Comparison of ENCODE assay signal across 1 cellular context in the genomic region with DNA sequence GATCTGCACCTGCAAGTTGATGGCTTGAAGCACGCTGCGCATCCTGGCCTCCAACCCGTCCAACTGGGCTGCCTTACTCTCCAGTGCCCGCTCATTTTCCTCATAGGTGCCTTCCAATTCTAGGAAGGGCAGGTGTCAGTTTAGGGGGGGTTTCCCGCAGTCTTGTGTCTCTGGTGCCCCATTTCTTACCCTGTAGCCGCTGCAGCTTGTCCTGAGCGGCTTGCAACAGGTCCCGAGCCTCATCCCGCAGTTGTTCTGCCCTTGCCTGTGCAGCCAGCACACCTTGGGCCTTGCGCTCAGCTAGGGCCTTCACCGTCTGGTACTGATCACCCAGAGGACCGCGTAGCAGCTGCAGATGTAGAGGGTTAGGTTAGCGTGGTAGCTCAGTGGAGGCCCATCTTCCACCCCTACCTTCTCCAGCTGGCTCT.
TF ChIP-seq lines count a peak whose summit lies in the region.

No MANE protein-coding gene starts in this region.

TF ChIP-seq in K562, 482 proteins besides CTCF, POLR2A, EP300 and RAD21:
- TF ChIP-seq SP2 (IDR thresholded peaks at IDR 0.05; ENCODE audit: extremely low read depth, low read depth, low read length, poor library complexity, severe bottlenecking) (no peak), MAFK (IDR thresholded peaks at IDR 0.05; ENCODE audit: low read length) (no peak), GTF3C2 (IDR thresholded peaks at IDR 0.05; ENCODE audit: borderline replicate concordance, extremely low read depth, insufficient read length) (no peak), SAFB (IDR thresholded peaks at IDR 0.05; ENCODE audit: borderline replicate concordance, low read depth, low read length) (no peak), NCOA2 (IDR thresholded peaks at IDR 0.05; ENCODE audit: partially characterized antibody in 2 of 2) (no peak), ZNF780A (CRISPR knock-in tag; IDR thresholded peaks at IDR 0.05) (no peak), WHSC1 (IDR thresholded peaks at IDR 0.05; ENCODE audit: low read length) (no peak), HCFC1 (IDR thresholded peaks at IDR 0.05; ENCODE audit: low read depth, low read length) (no peak), ZFP36 (IDR thresholded peaks at IDR 0.05; ENCODE audit: low read depth, low read length, partially characterized antibody) (no peak), SMARCA4 (IDR thresholded peaks at IDR 0.05) (no peak), RREB1 (CRISPR knock-in tag; IDR thresholded peaks at IDR 0.05) (no peak), MCM7 (IDR thresholded peaks at IDR 0.05) (no peak), NFIC (IDR thresholded peaks at IDR 0.05) (no peak), CBX2 (IDR thresholded peaks at IDR 0.05; ENCODE audit: insufficient read depth, low read length, poor library complexity, severe bottlenecking) (no peak), HSF4 (CRISPR knock-in tag; IDR thresholded peaks at IDR 0.05; ENCODE audit: borderline replicate concordance) (no peak), FIP1L1 (IDR thresholded peaks at IDR 0.05; ENCODE audit: low read depth, low read length, poor library complexity, severe bottlenecking) (no peak)
- TF ChIP-seq, protein P1, sequence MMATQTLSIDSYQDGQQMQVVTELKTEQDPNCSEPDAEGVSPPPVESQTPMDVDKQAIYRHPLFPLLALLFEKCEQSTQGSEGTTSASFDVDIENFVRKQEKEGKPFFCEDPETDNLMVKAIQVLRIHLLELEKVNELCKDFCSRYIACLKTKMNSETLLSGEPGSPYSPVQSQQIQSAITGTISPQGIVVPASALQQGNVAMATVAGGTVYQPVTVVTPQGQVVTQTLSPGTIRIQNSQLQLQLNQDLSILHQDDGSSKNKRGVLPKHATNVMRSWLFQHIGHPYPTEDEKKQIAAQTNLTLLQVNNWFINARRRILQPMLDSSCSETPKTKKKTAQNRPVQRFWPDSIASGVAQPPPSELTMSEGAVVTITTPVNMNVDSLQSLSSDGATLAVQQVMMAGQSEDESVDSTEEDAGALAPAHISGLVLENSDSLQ (IDR thresholded peaks at IDR 0.05): no peak
- TF ChIP-seq, protein P2, sequence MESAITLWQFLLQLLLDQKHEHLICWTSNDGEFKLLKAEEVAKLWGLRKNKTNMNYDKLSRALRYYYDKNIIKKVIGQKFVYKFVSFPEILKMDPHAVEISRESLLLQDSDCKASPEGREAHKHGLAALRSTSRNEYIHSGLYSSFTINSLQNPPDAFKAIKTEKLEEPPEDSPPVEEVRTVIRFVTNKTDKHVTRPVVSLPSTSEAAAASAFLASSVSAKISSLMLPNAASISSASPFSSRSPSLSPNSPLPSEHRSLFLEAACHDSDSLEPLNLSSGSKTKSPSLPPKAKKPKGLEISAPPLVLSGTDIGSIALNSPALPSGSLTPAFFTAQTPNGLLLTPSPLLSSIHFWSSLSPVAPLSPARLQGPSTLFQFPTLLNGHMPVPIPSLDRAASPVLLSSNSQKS (CRISPR knock-in tag; IDR thresholded peaks at IDR 0.05): no peak
